18 cellular contexts compared by ENCODE assay signal in genomic region chr5:155983954-155984353, GRCh38.
"Had no signal": no experiment of that assay in that cellular context is flagged by ENCODE, and none has a peak within 500 bp of the region (broad histone marks: within the 10 kb centered on the region; RNA-seq: fewer than 3 reads in every experiment).

No MANE protein-coding gene starts in this region.

- DNase-seq: activated B cell treated with CpG ODN at 0.5 μM for 24 hours; activated CD4-positive, alpha-beta T cell treated with anti-CD3 and anti-CD28 coated beads, Interleukin-2, amount 50 U/mL, for 1 hour; activated naive CD4-positive, alpha-beta T cell treated with anti-CD3 and anti-CD28 coated beads, Interleukin-2, amount 50 U/mL, for 16 hours; amygdala; brain microvascular endothelial cell; cerebellar nuclear complex; dermis blood vessel endothelial cell; endodermal cell; erythroblast; foreskin keratinocyte; head of caudate nucleus; left lung; nucleus accumbens; tibial artery had no signal

- H3K36me3 ChIP-seq: brain microvascular endothelial cell, left lung, right atrium auricular region, tibial artery had no signal

- H3K9me3 ChIP-seq: left lung, right atrium auricular region, tibial artery had no signal

- H3K27ac Mint-ChIP-seq: activated B cell treated with CpG ODN at 0.5 μM for 24 hours; activated T-helper 2 cell treated with anti-CD3 and anti-CD28 coated beads, Interferon-gamma antibody, Interleukin-2, Interleukin-4, amounts not matched to agents 10 μg/mL and 5 μg/mL and 100 μg/mL, durations not matched to agents 14 hours and 24 hours and 36 hours; endodermal cell; natural killer cell treated with Interleukin-12 subunit alpha and Interleukin-12 subunit beta and Interleukin-15 and Interleukin-18, amount 100 ng/mL, for 72 hours; stimulated activated effector memory CD8-positive, alpha-beta T cell treated with anti-CD3 and anti-CD28 coated beads, Interleukin-12 subunit alpha, Interleukin-12 subunit beta, amount 100 ng/mL, for 72 hours had no signal

- H3K9me3 Mint-ChIP-seq: activated B cell treated with CpG ODN at 0.5 μM for 24 hours; activated T-helper 2 cell treated with anti-CD3 and anti-CD28 coated beads, Interferon-gamma antibody, Interleukin-2, Interleukin-4, amounts not matched to agents 10 μg/mL and 5 μg/mL and 100 μg/mL, durations not matched to agents 14 hours and 24 hours and 36 hours; endodermal cell; natural killer cell treated with Interleukin-12 subunit alpha and Interleukin-12 subunit beta and Interleukin-15 and Interleukin-18, amount 100 ng/mL, for 72 hours; stimulated activated effector memory CD8-positive, alpha-beta T cell treated with anti-CD3 and anti-CD28 coated beads, Interleukin-12 subunit alpha, Interleukin-12 subunit beta, amount 100 ng/mL, for 72 hours had no signal

- H3K36me3 Mint-ChIP-seq: natural killer cell treated with Interleukin-12 subunit alpha and Interleukin-12 subunit beta and Interleukin-15 and Interleukin-18, amount 100 ng/mL, for 72 hours; stimulated activated effector memory CD8-positive, alpha-beta T cell treated with anti-CD3 and anti-CD28 coated beads, Interleukin-12 subunit alpha, Interleukin-12 subunit beta, amount 100 ng/mL, for 72 hours had no signal

- H3K27me3 ChIP-seq: brain microvascular endothelial cell, foreskin keratinocyte, left lung, right atrium auricular region, tibial artery had no signal

- H3K4me1 ChIP-seq: foreskin keratinocyte, left lung had no signal

- H3K27ac ChIP-seq: brain microvascular endothelial cell, foreskin keratinocyte, left lung, right atrium auricular region, tibial artery had no signal

- H3K4me3 Mint-ChIP-seq: activated B cell treated with CpG ODN at 0.5 μM for 24 hours; endodermal cell; natural killer cell treated with Interleukin-12 subunit alpha and Interleukin-12 subunit beta and Interleukin-15 and Interleukin-18, amount 100 ng/mL, for 72 hours; stimulated activated effector memory CD8-positive, alpha-beta T cell treated with anti-CD3 and anti-CD28 coated beads, Interleukin-12 subunit alpha, Interleukin-12 subunit beta, amount 100 ng/mL, for 72 hours had no signal

- H3K4me1 Mint-ChIP-seq: activated B cell treated with CpG ODN at 0.5 μM for 24 hours, endodermal cell had no signal

- H3K27me3 Mint-ChIP-seq: activated B cell treated with CpG ODN at 0.5 μM for 24 hours had no signal

- ATAC-seq: foreskin keratinocyte; left lung; natural killer cell treated with Interleukin-12 subunit alpha and Interleukin-12 subunit beta and Interleukin-15 and Interleukin-18, amount 100 ng/mL, for 72 hours; stimulated activated effector memory CD8-positive, alpha-beta T cell treated with anti-CD3 and anti-CD28 coated beads, Interleukin-12 subunit alpha, Interleukin-12 subunit beta, amount 100 ng/mL, for 72 hours had no signal

- H3K4me3 ChIP-seq: left lung, right atrium auricular region, tibial artery had no signal
